ENCODE assay signal across 2 cellular contexts in genomic region chr2:87064305-87064704, GRCh38. TPM values are rescaled to one million over a fixed set of nuclear protein-coding genes. Genes with fewer than 3 reads are reported as not detected.
"Had no signal": no experiment of that assay in that cellular context is flagged by ENCODE, and none has a peak within 500 bp of the region (broad histone marks: within the 10 kb centered on the region; RNA-seq: fewer than 3 reads in every experiment).

No MANE protein-coding gene starts in this region.

RNA-seq across cellular contexts. Expression of gene PLGLB1, which starts 42.7 kb away (rescaled TPM):
- total RNA-seq: HT-29, HT1080 had no signal
